ENCODE assay signal across 8 cellular contexts in genomic region chr1:236605030-236605806, GRCh38. TPM values are rescaled to one million over a fixed set of nuclear protein-coding genes. Genes with fewer than 3 reads are reported as not detected.
DNase-seq lines count a peak whose midpoint lies in the region; ATAC-seq and TF ChIP-seq lines count a peak whose summit lies in the region.

No MANE protein-coding gene starts in this region.

- POLR2A ChIA-PET in CD4-positive, alpha-beta T cell (lab: Charles Lee), result interaction anchor here (1.0 to 1.9 kb wide), 6 partner anchors 12 to 1101 kb away, joined by 3 to 16 read pairs (median 4); partner anchors contain the start of genes B3GALNT2, LGALS8 and MTR

- TF ChIP-seq CTCF in CD4-positive, alpha-beta T cell (IDR thresholded peaks at IDR 0.05), result no peak
- no peak for TF ChIP-seq CTCF in neural progenitor cell (IDR thresholded peaks at IDR 0.05)

- H3K4me1 Mint-ChIP-seq in CD4-positive, alpha-beta T cell (ENCODE audit: low read depth), result peaks cover 38% of the 10 kb centered on the region
- peaks cover 15% of the 10 kb centered on the region for H3K4me1 Mint-ChIP-seq in neural progenitor cell

- peaks cover 47% of the 10 kb centered on the region for H3K36me3 Mint-ChIP-seq in CD4-positive, alpha-beta T cell (ENCODE audit: low read depth)
- H3K36me3 Mint-ChIP-seq in neural progenitor cell, result no peaks in the 10 kb centered on the region

- H3K4me3 ChIP-seq in effector memory CD4-positive, alpha-beta T cell (ENCODE audit: insufficient read depth, low read depth, low read length, poor library complexity, severe bottlenecking), result peak overlapping the region; percentile 99
- H3K4me3 ChIP-seq in neural progenitor cell, result peak overlapping the region; percentile 68

- no peak for ATAC-seq in CD4-positive, alpha-beta T cell (ENCODE audit: poor library complexity)
- no peak for ATAC-seq in GM19455 (IDR thresholded peaks at IDR 0.05; ENCODE audit: unreplicated experiment)
- no peak for ATAC-seq in GM18498 (IDR thresholded peaks at IDR 0.05; ENCODE audit: unreplicated experiment)

- peak overlapping the region; percentile 65 for H3K27ac ChIP-seq in CD4-positive, alpha-beta T cell (ENCODE audit: low read depth, low read length)
- no peak overlapping the region for H3K27ac ChIP-seq in effector memory CD4-positive, alpha-beta T cell (ENCODE audit: insufficient read depth, low read length, poor library complexity, severe bottlenecking)
- no peak overlapping the region for H3K27ac ChIP-seq in neural progenitor cell

- H3K27ac Mint-ChIP-seq in CD4-positive, alpha-beta T cell, result peak overlapping the region; percentile 96
- peak overlapping the region; percentile 81 for H3K27ac Mint-ChIP-seq in neural progenitor cell

- H3K4me1 ChIP-seq in effector memory CD4-positive, alpha-beta T cell (ENCODE audit: control insufficient read depth, insufficient read depth, low read length, poor library complexity, severe bottlenecking), result peaks cover 10% of the 10 kb centered on the region
- peaks cover 4% of the 10 kb centered on the region for H3K4me1 ChIP-seq in neural progenitor cell

- CTCF ChIA-PET in CD4-positive, alpha-beta T cell (lab: Charles Lee), result no interaction called here

- DNase-seq in CD4-positive, alpha-beta T cell, result no peak
- DNase-seq in NCI-H2227 treated with DMSO at 0.1 percent for 48 hours (lab: John Stamatoyannopoulos, UW) (peak; percentile 30), neural progenitor cell (ENCODE audit: low spot score) (no peak), hepatic stellate cell (ENCODE audit: low spot score) (no peak), NCI-H524 (lab: John Stamatoyannopoulos, UW) (no peak)
- no peak for DNase-seq in effector memory CD4-positive, alpha-beta T cell

- H3K27me3 ChIP-seq in CD4-positive, alpha-beta T cell (ENCODE audit: control insufficient read depth, insufficient read depth, low read length), result peaks cover 23% of the 10 kb centered on the region
- H3K27me3 ChIP-seq in effector memory CD4-positive, alpha-beta T cell (replicated peaks; ENCODE audit: control insufficient read depth, insufficient read depth, low read length, poor library complexity, severe bottlenecking), result peaks cover 15% of the 10 kb centered on the region
- no peaks in the 10 kb centered on the region for H3K27me3 ChIP-seq in neural progenitor cell

- H3K9me3 Mint-ChIP-seq in CD4-positive, alpha-beta T cell, result no peaks in the 10 kb centered on the region
- H3K9me3 Mint-ChIP-seq in neural progenitor cell, result no peaks in the 10 kb centered on the region

- H3K27me3 Mint-ChIP-seq in CD4-positive, alpha-beta T cell, result peaks cover 27% of the 10 kb centered on the region
- H3K27me3 Mint-ChIP-seq in neural progenitor cell (ENCODE audit: insufficient read depth, low read depth), result no peaks in the 10 kb centered on the region

- peak overlapping the region; percentile 98 for H3K4me3 Mint-ChIP-seq in CD4-positive, alpha-beta T cell
- peak overlapping the region; percentile 97 for H3K4me3 Mint-ChIP-seq in neural progenitor cell

- peaks cover 10% of the 10 kb centered on the region for H3K36me3 ChIP-seq in effector memory CD4-positive, alpha-beta T cell (ENCODE audit: control insufficient read depth, insufficient read depth, low read length)
- no peaks in the 10 kb centered on the region for H3K36me3 ChIP-seq in neural progenitor cell

- peak overlapping the region; percentile 85 for H2AFZ ChIP-seq in neural progenitor cell (replicated peaks)

- no peaks in the 10 kb centered on the region for H3K9me3 ChIP-seq in CD4-positive, alpha-beta T cell (ENCODE audit: control insufficient read depth, low read length)
- no peaks in the 10 kb centered on the region for H3K9me3 ChIP-seq in effector memory CD4-positive, alpha-beta T cell (ENCODE audit: control insufficient read depth, low read length)
- no peaks in the 10 kb centered on the region for H3K9me3 ChIP-seq in neural progenitor cell (ENCODE audit: low read depth)

- H3K4me2 ChIP-seq in neural progenitor cell, result peak overlapping the region; percentile 76

- intact Hi-C loops in CD4-positive, alpha-beta T cell (cut with DNase I, micrococcal nuclease), result loop anchor here (5.0 to 10.0 kb wide), 3 partner anchors 80 to 262 kb away; partner anchors contain the start of gene LGALS8 (in 1 of the 2)

- no peaks in the 10 kb centered on the region for H4K20me1 ChIP-seq in neural progenitor cell (ENCODE audit: low read depth)

- H3K9ac ChIP-seq in neural progenitor cell, result no peak overlapping the region

- H3F3A ChIP-seq in neural progenitor cell (ENCODE audit: low read depth), result peaks cover 14% of the 10 kb centered on the region

- H3K79me2 ChIP-seq in neural progenitor cell (ENCODE audit: low read depth), result peaks cover 40% of the 10 kb centered on the region

RNA-seq across cellular contexts. Expression of gene HEATR1, which starts 0.9 kb away (rescaled TPM):
- total RNA-seq in CD4-positive, alpha-beta T cell, result 10 to 100 TPM; 34.9 to 37.5 TPM
- 45.2 and 54.9 TPM in 2 replicates for total RNA-seq in neural progenitor cell (ENCODE audit: low replicate concordance)
